In the genomic region with DNA sequence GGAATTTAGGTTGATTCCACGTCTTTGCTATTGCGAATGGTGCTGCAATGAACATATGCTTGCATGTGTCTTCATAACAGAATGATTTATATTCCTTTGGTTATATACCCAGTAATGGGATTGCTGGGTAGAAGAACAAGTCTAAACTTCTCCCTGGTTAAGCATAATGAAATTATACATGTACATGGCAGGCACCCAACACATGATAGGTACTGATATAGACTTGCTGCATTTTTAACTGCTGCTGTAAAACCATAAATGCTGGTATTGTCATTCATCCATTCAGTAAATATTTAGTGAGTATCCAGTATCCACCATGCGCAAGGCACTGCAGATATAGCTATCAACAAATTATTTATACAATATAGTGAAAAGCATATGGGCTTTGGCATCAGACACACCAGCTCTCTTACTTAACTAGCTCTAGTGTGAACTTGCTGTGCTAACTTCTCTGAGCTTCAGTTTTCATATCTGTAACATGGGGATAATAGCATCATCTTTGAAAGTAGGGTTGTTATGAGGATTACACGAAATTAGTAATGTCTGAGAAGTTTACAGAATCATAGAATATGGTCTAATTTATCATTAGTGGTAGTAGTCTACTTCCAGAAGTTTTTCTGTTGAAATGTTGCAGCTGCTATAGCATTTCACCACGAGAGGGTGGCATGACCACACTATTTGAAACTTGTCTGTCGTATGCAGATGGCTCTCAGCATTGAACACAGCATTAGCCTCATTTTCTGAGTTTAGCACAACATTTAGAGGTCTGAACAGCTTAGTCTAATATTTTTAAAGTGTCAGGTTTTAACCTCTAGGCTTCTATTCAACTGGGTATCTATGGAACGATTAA, we compare ENCODE assay signal across 1 cellular context.
TF ChIP-seq lines count a peak whose summit lies in the region.

No MANE protein-coding gene starts in this region.

TF ChIP-seq in GM12878, 131 proteins besides CTCF, POLR2A, EP300 and RAD21:
- TF ChIP-seq, protein P1, sequence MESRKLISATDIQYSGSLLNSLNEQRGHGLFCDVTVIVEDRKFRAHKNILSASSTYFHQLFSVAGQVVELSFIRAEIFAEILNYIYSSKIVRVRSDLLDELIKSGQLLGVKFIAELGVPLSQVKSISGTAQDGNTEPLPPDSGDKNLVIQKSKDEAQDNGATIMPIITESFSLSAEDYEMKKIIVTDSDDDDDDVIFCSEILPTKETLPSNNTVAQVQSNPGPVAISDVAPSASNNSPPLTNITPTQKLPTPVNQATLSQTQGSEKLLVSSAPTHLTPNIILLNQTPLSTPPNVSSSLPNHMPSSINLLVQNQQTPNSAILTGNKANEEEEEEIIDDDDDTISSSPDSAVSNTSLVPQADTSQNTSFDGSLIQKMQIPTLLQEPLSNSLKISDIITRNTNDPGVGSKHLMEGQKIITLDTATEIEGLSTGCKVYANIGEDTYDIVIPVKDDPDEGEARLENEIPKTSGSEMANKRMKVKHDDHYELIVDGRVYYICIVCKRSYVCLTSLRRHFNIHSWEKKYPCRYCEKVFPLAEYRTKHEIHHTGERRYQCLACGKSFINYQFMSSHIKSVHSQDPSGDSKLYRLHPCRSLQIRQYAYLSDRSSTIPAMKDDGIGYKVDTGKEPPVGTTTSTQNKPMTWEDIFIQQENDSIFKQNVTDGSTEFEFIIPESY (IDR thresholded peaks at IDR 0.05), result no peak
- TF ChIP-seq POU2F2 (IDR thresholded peaks at IDR 0.05; ENCODE audit: borderline replicate concordance, low read depth, low read length) (0 out of 3 replicates have a peak, but pooled peaks have one; percentile 24), SMC3 (IDR thresholded peaks at IDR 0.05; ENCODE audit: borderline replicate concordance, low read length) (peak; percentile 50; the same call in 1 of the 2 replicates), MEF2A (IDR thresholded peaks at IDR 0.05; ENCODE audit: insufficient read depth, low read depth, low read length) (no peak)
